25 cellular contexts compared by ENCODE assay signal in genomic region chr11:44582641-44583352, GRCh38. TPM values are rescaled to one million over a fixed set of nuclear protein-coding genes. Genes with fewer than 3 reads are reported as not detected.
DNase-seq lines count a peak whose midpoint lies in the region; ATAC-seq, FAIRE-seq and TF ChIP-seq lines count a peak whose summit lies in the region.
"Had no signal": no experiment of that assay in that cellular context is flagged by ENCODE, and none has a peak within 500 bp of the region (broad histone marks: within the 10 kb centered on the region; RNA-seq: fewer than 3 reads in every experiment).

No MANE protein-coding gene starts in this region.

- H4K20me1 ChIP-seq in astrocyte (ENCODE audit: insufficient read depth, low read length) = peaks cover 5% of the 10 kb centered on the region

- H3K27ac Mint-ChIP-seq in activated CD4-positive, alpha-beta T cell treated with anti-CD3 and anti-CD28 coated beads for 36 hours = peak overlapping the region; percentile 26
- peak overlapping the region; percentile 74 for H3K27ac Mint-ChIP-seq in stimulated activated naive CD8-positive, alpha-beta T cell treated with anti-CD3 and anti-CD28 coated beads, Interleukin-15, Interleukin-2, amounts not matched to agents 100 ng/mL and 50 ng/mL, for 24 hours
- peak overlapping the region; percentile 44 for H3K27ac Mint-ChIP-seq in astrocyte (ENCODE audit: unreplicated experiment)

- H3K4me1 ChIP-seq in astrocyte (ENCODE audit: insufficient read depth, low read length) = no peaks in the 10 kb centered on the region
- H3K4me1 ChIP-seq in stomach = peaks cover 39 to 72% (median 64%) of the 10 kb centered on the region in 4 donors
- H3K4me1 ChIP-seq: SJCRH30 had no signal

- POLR2A ChIA-PET in activated CD4-positive, alpha-beta T cell treated with anti-CD3 and anti-CD28 coated beads for 36 hours (lab: Charles Lee) = no interaction called here

- TF ChIP-seq CTCF in astrocyte (IDR thresholded peaks at IDR 0.05; ENCODE audit: insufficient read depth, low read depth, low read length) = no peak
- TF ChIP-seq CTCF in stomach (IDR thresholded peaks at IDR 0.05) = no peak

- no peak overlapping the region for H2AFZ ChIP-seq in astrocyte (ENCODE audit: low read depth, low read length)

- peaks cover 11% of the 10 kb centered on the region for H3K9me3 ChIP-seq in astrocyte (ENCODE audit: insufficient read depth, low read depth, low read length)
- peaks cover 0 to 4% (median 3%) of the 10 kb centered on the region in 4 donors for H3K9me3 ChIP-seq in stomach
- H3K9me3 ChIP-seq: pancreas, SJCRH30, vagina had no signal

- TF ChIP-seq EP300 in stomach (IDR thresholded peaks at IDR 0.05) = no peak

- H3K36me3 Mint-ChIP-seq in activated CD4-positive, alpha-beta T cell treated with anti-CD3 and anti-CD28 coated beads for 36 hours (ENCODE audit: low read depth) = peaks cover 69% of the 10 kb centered on the region
- peaks cover 81% of the 10 kb centered on the region for H3K36me3 Mint-ChIP-seq in stimulated activated naive CD8-positive, alpha-beta T cell treated with anti-CD3 and anti-CD28 coated beads, Interleukin-15, Interleukin-2, amounts not matched to agents 100 ng/mL and 50 ng/mL, for 24 hours (ENCODE audit: low read depth)
- H3K36me3 Mint-ChIP-seq in astrocyte (ENCODE audit: low read depth, unreplicated experiment) = peaks cover 30% of the 10 kb centered on the region

- no peak for DNase-seq in activated CD4-positive, alpha-beta T cell treated with anti-CD3 and anti-CD28 coated beads for 36 hours
- DNase-seq in activated CD4-positive, alpha-beta T cell treated with anti-CD3 and anti-CD28 coated beads for 4 hours = no peak
- DNase-seq in stimulated activated naive CD8-positive, alpha-beta T cell treated with anti-CD3 and anti-CD28 coated beads, Interleukin-15, Interleukin-2, amounts not matched to agents 100 U/mL and 50 U/mL, for 24 hours = no peak
- no peak for DNase-seq in astrocyte (ENCODE audit: low read depth)
- no peak for DNase-seq in stomach
- DNase-seq in H7 = no peak
- no peak for DNase-seq in NCI-H526 (lab: John Stamatoyannopoulos, UW)
- DNase-seq: activated CD8-positive, alpha-beta memory T cell treated with anti-CD3 and anti-CD28 coated beads for 24 hours; activated gamma-delta T cell treated with Interleukin-2 at 50 U/mL for 16 hours; activated T-cell treated with anti-CD3 and anti-CD28 coated beads for 4 hours; cerebellar nuclear complex; esophagus squamous epithelium; KG1; NCI-H1092 treated with DMSO at 0.1 percent for 48 hours; NCI-H187; pancreas; SJCRH30; stimulated activated naive CD4-positive, alpha-beta T cell treated with Interleukin-2 at 50 U/mL for 16 hours; SW 1271 had no signal

- H3K27me3 ChIP-seq in astrocyte (ENCODE audit: insufficient read depth, low read length) = peaks cover 3% of the 10 kb centered on the region
- H3K27me3 ChIP-seq in stomach = no peaks in the 10 kb centered on the region
- H3K27me3 ChIP-seq in H7 (ENCODE audit: control insufficient read depth, insufficient read depth, low read length) = no peaks in the 10 kb centered on the region; the same call in 1 of the 2 replicates
- H3K27me3 ChIP-seq: esophagus squamous epithelium, pancreas, SJCRH30, vagina had no signal

- H3K9me3 Mint-ChIP-seq in activated CD4-positive, alpha-beta T cell treated with anti-CD3 and anti-CD28 coated beads for 36 hours (ENCODE audit: low read depth) = no peaks in the 10 kb centered on the region
- no peaks in the 10 kb centered on the region for H3K9me3 Mint-ChIP-seq in stimulated activated naive CD8-positive, alpha-beta T cell treated with anti-CD3 and anti-CD28 coated beads, Interleukin-15, Interleukin-2, amounts not matched to agents 100 ng/mL and 50 ng/mL, for 24 hours
- H3K9me3 Mint-ChIP-seq in astrocyte (ENCODE audit: unreplicated experiment) = peaks cover 13% of the 10 kb centered on the region

- 78 to 89% (median 86%) methylated on average over 3 of the region's 3 CpGs for WGBS in stomach, 5 donors

- H3K36me3 ChIP-seq in astrocyte (ENCODE audit: insufficient read depth, low read length) = no peaks in the 10 kb centered on the region
- peaks cover 0 to 25% (median 11%) of the 10 kb centered on the region in 4 donors for H3K36me3 ChIP-seq in stomach
- H3K36me3 ChIP-seq in H7 (replicated peaks; ENCODE audit: control insufficient read depth, insufficient read depth, low read length) = no peaks in the 10 kb centered on the region
- H3K36me3 ChIP-seq: pancreas, thoracic aorta, vagina had no signal

- no peak for FAIRE-seq in astrocyte (lab: Jason Lieb, UNC)
- FAIRE-seq: frontal cortex, pancreas, RCC 7860 had no signal

- no peak overlapping the region for H3K4me3 Mint-ChIP-seq in activated CD4-positive, alpha-beta T cell treated with anti-CD3 and anti-CD28 coated beads for 36 hours
- H3K4me3 Mint-ChIP-seq in stimulated activated naive CD8-positive, alpha-beta T cell treated with anti-CD3 and anti-CD28 coated beads, Interleukin-15, Interleukin-2, amounts not matched to agents 100 ng/mL and 50 ng/mL, for 24 hours = no peak overlapping the region
- no peak overlapping the region for H3K4me3 Mint-ChIP-seq in astrocyte (ENCODE audit: unreplicated experiment)
- H3K4me3 Mint-ChIP-seq: brain had no signal

- CTCF ChIA-PET in activated CD4-positive, alpha-beta T cell treated with anti-CD3 and anti-CD28 coated beads for 36 hours (lab: Charles Lee) = interaction anchor here (0.6 to 1.0 kb wide), 2 partner anchors 14 to 34 kb away, joined by 3 to 4 read pairs; no protein-coding TSS in a partner anchor

- no peak for ATAC-seq in activated CD4-positive, alpha-beta T cell treated with anti-CD3 and anti-CD28 coated beads for 36 hours
- ATAC-seq in stimulated activated naive CD8-positive, alpha-beta T cell treated with anti-CD3 and anti-CD28 coated beads, Interleukin-15, Interleukin-2, amounts not matched to agents 100 U/mL and 50 U/mL, for 24 hours = no peak
- ATAC-seq: pancreas had no signal

- H3K4me3 ChIP-seq in astrocyte (ENCODE audit: insufficient read depth, low read depth, low read length) (no peak overlapping the region), stomach (no peak overlapping the region), H7 (ENCODE audit: insufficient read depth, low read depth, low read length) (no peak overlapping the region)
- H3K4me3 ChIP-seq: esophagus squamous epithelium, pancreas, SJCRH30, thoracic aorta, vagina had no signal

- intact Hi-C loops in activated CD4-positive, alpha-beta T cell treated with anti-CD3 and anti-CD28 coated beads for 36 hours (cut with DNase I, micrococcal nuclease) = no loop called here
- intact Hi-C loops in stomach (cut with DNase I; ENCODE audit: low total_unique reads) = no loop called here

- H3K27me3 Mint-ChIP-seq in activated CD4-positive, alpha-beta T cell treated with anti-CD3 and anti-CD28 coated beads for 36 hours = no peaks in the 10 kb centered on the region
- no peaks in the 10 kb centered on the region for H3K27me3 Mint-ChIP-seq in stimulated activated naive CD8-positive, alpha-beta T cell treated with anti-CD3 and anti-CD28 coated beads, Interleukin-15, Interleukin-2, amounts not matched to agents 100 ng/mL and 50 ng/mL, for 24 hours
- peaks cover 21% of the 10 kb centered on the region for H3K27me3 Mint-ChIP-seq in astrocyte (ENCODE audit: low read depth, unreplicated experiment)
- H3K27me3 Mint-ChIP-seq: brain had no signal

- H3K4me2 ChIP-seq in astrocyte (ENCODE audit: low read length) = no peak overlapping the region

- TF ChIP-seq POLR2A in stomach (IDR thresholded peaks at IDR 0.05) = no peak

- H3K9ac ChIP-seq in astrocyte (ENCODE audit: low read length) = no peak overlapping the region

- H3K4me1 Mint-ChIP-seq in activated CD4-positive, alpha-beta T cell treated with anti-CD3 and anti-CD28 coated beads for 36 hours = peaks cover 35% of the 10 kb centered on the region
- peaks cover 75% of the 10 kb centered on the region for H3K4me1 Mint-ChIP-seq in stimulated activated naive CD8-positive, alpha-beta T cell treated with anti-CD3 and anti-CD28 coated beads, Interleukin-15, Interleukin-2, amounts not matched to agents 100 ng/mL and 50 ng/mL, for 24 hours (ENCODE audit: low read depth)
- peaks cover 4% of the 10 kb centered on the region for H3K4me1 Mint-ChIP-seq in astrocyte (ENCODE audit: low read depth, unreplicated experiment)

- H3K79me2 ChIP-seq in astrocyte (ENCODE audit: insufficient read depth, low read length) = no peaks in the 10 kb centered on the region

- H3K27ac ChIP-seq in astrocyte (ENCODE audit: low read depth, low read length) = no peak overlapping the region
- peak overlapping the region in 4 of 5 donors; percentile 39 to 81 (median 71) for H3K27ac ChIP-seq in stomach
- H3K27ac ChIP-seq: esophagus squamous epithelium, SJCRH30, thoracic aorta, vagina had no signal

RNA-seq across cellular contexts. Expression of gene CD82, which starts 17.3 kb away (rescaled TPM):
- 100 to 1,000 TPM; 239 to 272 TPM for total RNA-seq in activated CD4-positive, alpha-beta T cell treated with anti-CD3 and anti-CD28 coated beads for 36 hours
- total RNA-seq in astrocyte (74.5 and 90.6 TPM in 2 replicates), stomach (10 to 100 TPM in 4 of 5 donors, under 1 TPM in 1; 0.58 to 49.6 (median 24.6) TPM)
- 10 to 100 TPM in 2 of 3 donors, 1 to 10 TPM in 1; 9.9 to 54.4 (median 45.1) TPM for polyA plus RNA-seq in stomach
- 1.3 and 2.5 TPM in 2 replicates for total RNA-seq in H7 (2014; rRNA removed; shearing (Covaris generic))
